8 cellular contexts compared by ENCODE assay signal in genomic region chr6:15662246-15663056, GRCh38. TPM values are rescaled to one million over a fixed set of nuclear protein-coding genes. Genes with fewer than 3 reads are reported as not detected.
DNase-seq lines count a peak whose midpoint lies in the region; ATAC-seq and TF ChIP-seq lines count a peak whose summit lies in the region.

A gene with protein sequence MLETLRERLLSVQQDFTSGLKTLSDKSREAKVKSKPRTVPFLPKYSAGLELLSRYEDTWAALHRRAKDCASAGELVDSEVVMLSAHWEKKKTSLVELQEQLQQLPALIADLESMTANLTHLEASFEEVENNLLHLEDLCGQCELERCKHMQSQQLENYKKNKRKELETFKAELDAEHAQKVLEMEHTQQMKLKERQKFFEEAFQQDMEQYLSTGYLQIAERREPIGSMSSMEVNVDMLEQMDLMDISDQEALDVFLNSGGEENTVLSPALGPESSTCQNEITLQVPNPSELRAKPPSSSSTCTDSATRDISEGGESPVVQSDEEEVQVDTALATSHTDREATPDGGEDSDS (minus strand): TSS chr6:15663028. CDS start chr6:15662869, 159 bp downstream.

- peak within 1 kb of the TSS; percentile 85 to 98 for H3K4me3 ChIP-seq in prostate gland
- H3K4me3 ChIP-seq in urinary bladder (ENCODE audit: low read depth, low read length): peak within 1 kb of the TSS; percentile 81

- TF ChIP-seq CTCF in prostate gland (IDR thresholded peaks at IDR 0.05): no peak

- H3K9me3 ChIP-seq in KOPT-K1 (ENCODE audit: insufficient read depth, low read length, poor library complexity, severe bottlenecking) (no peaks in the 10 kb centered on the region), prostate gland (no peaks in the 10 kb centered on the region)

- under 1% methylated on average over 97 of the region's 99 CpGs for WGBS in prostate gland
- under 1% methylated on average over 99 of the region's 99 CpGs for WGBS in urinary bladder

- intact Hi-C loops in left cardiac atrium (cut with DNase I) (no loop called here), prostate gland (cut with DNase I) (no loop called here)

- H3K4me1 ChIP-seq in prostate gland (replicated peaks) (peaks cover 3% of the 10 kb centered on the region), urinary bladder (ENCODE audit: insufficient read depth) (no peaks in the 10 kb centered on the region)

- DNase-seq in GF-D8 (lab: John Stamatoyannopoulos, UW): peak; percentile 33
- peak; percentile 70 for DNase-seq in T follicular helper cell (ENCODE audit: low read depth)
- DNase-seq in activated naive CD8-positive, alpha-beta T cell treated with anti-CD3 and anti-CD28 coated beads, Interleukin-2, amount 50 U/mL, for 16 hours (ENCODE audit: low read depth, low spot score): peak; percentile 56
- DNase-seq in left cardiac atrium: peak; percentile 88
- peak; percentile 76 for DNase-seq in prostate gland (ENCODE audit: low spot score)

- peak; percentile 66 for ATAC-seq in GM21825 (IDR thresholded peaks at IDR 0.05; ENCODE audit: unreplicated experiment)
- ATAC-seq in left cardiac atrium: peak; percentile 98

- peak within 1 kb of the TSS; percentile 68 for H3K27ac ChIP-seq in KOPT-K1 (ENCODE audit: low read depth, low read length, poor library complexity, severe bottlenecking)
- H3K27ac ChIP-seq in prostate gland: peak within 1 kb of the TSS; percentile 83 to 86
- H3K27ac ChIP-seq in urinary bladder (ENCODE audit: low read depth): peak within 1 kb of the TSS; percentile 62

- no peaks in the 10 kb centered on the region for H3K27me3 ChIP-seq in prostate gland (replicated peaks; ENCODE audit: insufficient read depth)

- peak; percentile 38 for TF ChIP-seq POLR2A in prostate gland (IDR thresholded peaks at IDR 0.05)

- peaks cover 9% of the 10 kb centered on the region for H3K36me3 ChIP-seq in KOPT-K1 (ENCODE audit: insufficient read depth, low read length)
- H3K36me3 ChIP-seq in prostate gland: no peaks in the 10 kb centered on the region
- no peaks in the 10 kb centered on the region for H3K36me3 ChIP-seq in urinary bladder (ENCODE audit: insufficient read depth)

RNA-seq across cellular contexts. Expression of the gene that starts here (rescaled TPM):
- total RNA-seq in left cardiac atrium (10 to 100 TPM; 18.9 to 23.2 TPM), prostate gland (10 to 100 TPM in 1 of 2 donors, 1 to 10 TPM in 1; 9.0 to 14.1 TPM), urinary bladder (5.0 TPM)
- 23.3 TPM for polyA plus RNA-seq in urinary bladder

Comparison
In these comparisons a context has a peak if more than half of its experiments do, and no peak if none do; other contexts are left out.
1. Peak in every context shown above with its lines: DNase-seq, ATAC-seq, H3K4me3 ChIP-seq and H3K27ac ChIP-seq.
2. DNase-seq: peak in every context shown above with its lines; median percentile 88 in left cardiac atrium; 76 in prostate gland; 70 in T follicular helper cell; 56 in activated naive CD8-positive, alpha-beta T cell treated with anti-CD3 and anti-CD28 coated beads, Interleukin-2, amount 50 U/mL, for 16 hours; 33 in GF-D8.